In the genomic region with DNA sequence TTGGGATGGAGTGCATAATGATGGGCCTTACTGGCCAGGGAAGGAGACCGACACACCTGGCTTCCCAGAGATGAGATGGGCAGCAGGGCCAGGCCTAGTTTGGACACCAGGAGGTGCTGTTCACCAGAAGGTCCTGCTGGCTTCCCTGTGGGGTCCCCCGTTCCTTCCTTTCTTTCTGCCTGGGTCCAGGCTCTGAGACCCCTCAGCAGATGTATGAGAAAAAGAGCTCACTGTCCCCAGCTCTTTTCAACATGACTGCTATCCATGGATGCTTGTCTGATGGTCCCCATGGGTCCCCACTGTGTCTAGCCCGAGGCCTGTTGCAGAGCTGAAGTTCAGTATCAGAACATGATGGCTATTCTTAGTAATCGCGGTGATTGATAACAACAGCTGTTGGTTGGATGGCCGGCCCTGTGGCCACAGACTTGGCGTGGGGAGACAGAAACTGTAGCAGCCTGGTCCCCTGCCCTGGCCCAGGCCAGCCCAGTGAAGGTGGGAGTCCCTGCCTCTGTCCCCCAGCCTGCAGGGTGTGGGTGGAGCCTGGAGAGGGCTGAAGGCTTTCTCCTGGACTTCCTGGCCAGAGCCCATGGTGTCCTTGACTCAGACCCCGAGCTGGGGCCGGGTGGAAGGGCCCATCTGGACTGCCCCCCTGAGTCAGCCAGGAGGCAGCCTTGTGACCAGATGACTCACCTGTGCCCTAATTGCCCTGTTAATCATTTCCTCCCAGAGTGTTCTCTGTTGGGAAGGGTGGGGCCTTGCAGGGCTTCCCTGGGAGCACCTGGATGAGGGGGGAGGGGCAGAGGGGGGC, we compare ENCODE assay signal across 1 cellular context.
TF ChIP-seq lines count a peak whose summit lies in the region.

No MANE protein-coding gene starts in this region.

TF ChIP-seq in HepG2, 621 proteins besides CTCF, POLR2A, EP300 and RAD21 (continued from another document and continues in another):
- TF ChIP-seq GRHL1 (CRISPR knock-in tag; conservative IDR thresholded peaks at IDR 0.05) (no peak), ZNF557 (CRISPR knock-in tag; IDR thresholded peaks at IDR 0.05) (no peak), ZNF768 (CRISPR knock-in tag; IDR thresholded peaks at IDR 0.05) (0 out of 2 replicates have a peak, but pooled peaks have one; percentile 12), MTA3 (CRISPR knock-in tag; IDR thresholded peaks at IDR 0.05) (no peak), TGIF2 (CRISPR knock-in tag; IDR thresholded peaks at IDR 0.05) (no peak), TBL1XR1 (IDR thresholded peaks at IDR 0.05; ENCODE audit: borderline replicate concordance, low read length, partially characterized antibody) (no peak), KLF13 (CRISPR knock-in tag; IDR thresholded peaks at IDR 0.05) (no peak), NR2F1 (CRISPR knock-in tag; IDR thresholded peaks at IDR 0.05) (peak in 1 of 2 experiments; percentile 15; a peak in 3 of 4 replicates), FOXP4 (CRISPR knock-in tag; IDR thresholded peaks at IDR 0.05) (peak; percentile 45; the same call in 1 of the 2 replicates), IKZF1 (IDR thresholded peaks at IDR 0.05) (no peak), TCF7L2 (IDR thresholded peaks at IDR 0.05; ENCODE audit: low read depth, low read length) (no peak), HNRNPL (IDR thresholded peaks at IDR 0.05; ENCODE audit: low read depth, low read length) (no peak), KLF6 (CRISPR knock-in tag; IDR thresholded peaks at IDR 0.05) (no peak), RAD51 (IDR thresholded peaks at IDR 0.05; ENCODE audit: borderline replicate concordance) (no peak), POLR2AphosphoS5 (IDR thresholded peaks at IDR 0.05; ENCODE audit: low read depth, low read length) (peak; percentile 27; the same call in 1 of the 2 replicates), ZNF24 (IDR thresholded peaks at IDR 0.05) (0 out of 2 replicates have a peak, but pooled peaks have one; percentile 28), ZNF589 (CRISPR knock-in tag; conservative IDR thresholded peaks at IDR 0.05) (peak; percentile 66; the same call in 1 of the 2 replicates), SPEN (CRISPR knock-in tag; IDR thresholded peaks at IDR 0.05; ENCODE audit: low read depth) (no peak; the same call in 1 of the 2 replicates), ZNF816 (CRISPR knock-in tag; IDR thresholded peaks at IDR 0.05; ENCODE audit: borderline replicate concordance) (no peak; the same call in 1 of the 2 replicates), ZNF776 (CRISPR knock-in tag; IDR thresholded peaks at IDR 0.05) (peak; percentile 83; the same call in 1 of the 2 replicates), ETV6 (CRISPR knock-in tag; conservative IDR thresholded peaks at IDR 0.05) (no peak), FOSL1 (CRISPR knock-in tag; IDR thresholded peaks at IDR 0.05; ENCODE audit: borderline replicate concordance) (peak; percentile 97), PPARG (CRISPR knock-in tag; conservative IDR thresholded peaks at IDR 0.05) (peak; percentile 95), ZFP37 (CRISPR knock-in tag; IDR thresholded peaks at IDR 0.05; ENCODE audit: borderline replicate concordance) (no peak), ZNF253 (CRISPR knock-in tag; IDR thresholded peaks at IDR 0.05; ENCODE audit: borderline replicate concordance) (no peak), ZNF83 (CRISPR knock-in tag; IDR thresholded peaks at IDR 0.05; ENCODE audit: borderline replicate concordance) (0 out of 2 replicates have a peak, but pooled peaks have one; percentile 17), ZNF331 (CRISPR knock-in tag; IDR thresholded peaks at IDR 0.05) (peak; percentile 34), SP4 (CRISPR knock-in tag; IDR thresholded peaks at IDR 0.05) (no peak), SATB2 (CRISPR knock-in tag; IDR thresholded peaks at IDR 0.05) (0 out of 2 replicates have a peak, but pooled peaks have one; percentile 1), STAT5B (CRISPR knock-in tag; IDR thresholded peaks at IDR 0.05) (no peak), CBX5 (CRISPR knock-in tag; IDR thresholded peaks at IDR 0.05; ENCODE audit: borderline replicate concordance) (no peak), FOXO1 (CRISPR knock-in tag; IDR thresholded peaks at IDR 0.05) (no peak; the same call in 1 of the 2 replicates), ZNF496 (CRISPR knock-in tag; IDR thresholded peaks at IDR 0.05; ENCODE audit: insufficient replicate concordance) (no peak), HDAC2 (CRISPR knock-in tag; IDR thresholded peaks at IDR 0.05) (0 out of 2 replicates have a peak, but pooled peaks have one; percentile 35), FOXK1 (CRISPR knock-in tag; IDR thresholded peaks at IDR 0.05; ENCODE audit: borderline replicate concordance, low read depth) (0 out of 2 replicates have a peak, but pooled peaks have one; percentile 19), ZNF891 (CRISPR knock-in tag; IDR thresholded peaks at IDR 0.05) (no peak; the same call in 1 of the 2 replicates), ZNF44 (CRISPR knock-in tag; IDR thresholded peaks at IDR 0.05) (no peak), ZNF597 (CRISPR knock-in tag; IDR thresholded peaks at IDR 0.05) (no peak), XRCC5 (optimal IDR thresholded peaks at IDR 0.05; ENCODE audit: low read length) (peak; percentile 84), ELF1 (CRISPR knock-in tag; IDR thresholded peaks at IDR 0.05) (peak; percentile 79), RBFOX2 (IDR thresholded peaks at IDR 0.05; ENCODE audit: low read depth, low read length) (peak; percentile 45; the same call in 1 of the 2 replicates), SAFB2 (CRISPR knock-in tag; IDR thresholded peaks at IDR 0.05; ENCODE audit: borderline replicate concordance, low read depth) (no peak)
- TF ChIP-seq, protein P1, sequence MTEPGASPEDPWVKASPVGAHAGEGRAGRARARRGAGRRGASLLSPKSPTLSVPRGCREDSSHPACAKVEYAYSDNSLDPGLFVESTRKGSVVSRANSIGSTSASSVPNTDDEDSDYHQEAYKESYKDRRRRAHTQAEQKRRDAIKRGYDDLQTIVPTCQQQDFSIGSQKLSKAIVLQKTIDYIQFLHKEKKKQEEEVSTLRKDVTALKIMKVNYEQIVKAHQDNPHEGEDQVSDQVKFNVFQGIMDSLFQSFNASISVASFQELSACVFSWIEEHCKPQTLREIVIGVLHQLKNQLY (CRISPR knock-in tag; IDR thresholded peaks at IDR 0.05) = peak; percentile 96
- TF ChIP-seq, protein P2, sequence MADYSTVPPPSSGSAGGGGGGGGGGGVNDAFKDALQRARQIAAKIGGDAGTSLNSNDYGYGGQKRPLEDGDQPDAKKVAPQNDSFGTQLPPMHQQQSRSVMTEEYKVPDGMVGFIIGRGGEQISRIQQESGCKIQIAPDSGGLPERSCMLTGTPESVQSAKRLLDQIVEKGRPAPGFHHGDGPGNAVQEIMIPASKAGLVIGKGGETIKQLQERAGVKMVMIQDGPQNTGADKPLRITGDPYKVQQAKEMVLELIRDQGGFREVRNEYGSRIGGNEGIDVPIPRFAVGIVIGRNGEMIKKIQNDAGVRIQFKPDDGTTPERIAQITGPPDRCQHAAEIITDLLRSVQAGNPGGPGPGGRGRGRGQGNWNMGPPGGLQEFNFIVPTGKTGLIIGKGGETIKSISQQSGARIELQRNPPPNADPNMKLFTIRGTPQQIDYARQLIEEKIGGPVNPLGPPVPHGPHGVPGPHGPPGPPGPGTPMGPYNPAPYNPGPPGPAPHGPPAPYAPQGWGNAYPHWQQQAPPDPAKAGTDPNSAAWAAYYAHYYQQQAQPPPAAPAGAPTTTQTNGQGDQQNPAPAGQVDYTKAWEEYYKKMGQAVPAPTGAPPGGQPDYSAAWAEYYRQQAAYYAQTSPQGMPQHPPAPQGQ (CRISPR knock-in tag; IDR thresholded peaks at IDR 0.05; ENCODE audit: borderline replicate concordance) = no peak
- TF ChIP-seq, protein P3, sequence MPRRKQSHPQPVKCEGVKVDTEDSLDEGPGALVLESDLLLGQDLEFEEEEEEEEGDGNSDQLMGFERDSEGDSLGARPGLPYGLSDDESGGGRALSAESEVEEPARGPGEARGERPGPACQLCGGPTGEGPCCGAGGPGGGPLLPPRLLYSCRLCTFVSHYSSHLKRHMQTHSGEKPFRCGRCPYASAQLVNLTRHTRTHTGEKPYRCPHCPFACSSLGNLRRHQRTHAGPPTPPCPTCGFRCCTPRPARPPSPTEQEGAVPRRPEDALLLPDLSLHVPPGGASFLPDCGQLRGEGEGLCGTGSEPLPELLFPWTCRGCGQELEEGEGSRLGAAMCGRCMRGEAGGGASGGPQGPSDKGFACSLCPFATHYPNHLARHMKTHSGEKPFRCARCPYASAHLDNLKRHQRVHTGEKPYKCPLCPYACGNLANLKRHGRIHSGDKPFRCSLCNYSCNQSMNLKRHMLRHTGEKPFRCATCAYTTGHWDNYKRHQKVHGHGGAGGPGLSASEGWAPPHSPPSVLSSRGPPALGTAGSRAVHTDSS (CRISPR knock-in tag; conservative IDR thresholded peaks at IDR 0.05) = no peak; the same call in 1 of the 2 replicates
- TF ChIP-seq, protein P4, sequence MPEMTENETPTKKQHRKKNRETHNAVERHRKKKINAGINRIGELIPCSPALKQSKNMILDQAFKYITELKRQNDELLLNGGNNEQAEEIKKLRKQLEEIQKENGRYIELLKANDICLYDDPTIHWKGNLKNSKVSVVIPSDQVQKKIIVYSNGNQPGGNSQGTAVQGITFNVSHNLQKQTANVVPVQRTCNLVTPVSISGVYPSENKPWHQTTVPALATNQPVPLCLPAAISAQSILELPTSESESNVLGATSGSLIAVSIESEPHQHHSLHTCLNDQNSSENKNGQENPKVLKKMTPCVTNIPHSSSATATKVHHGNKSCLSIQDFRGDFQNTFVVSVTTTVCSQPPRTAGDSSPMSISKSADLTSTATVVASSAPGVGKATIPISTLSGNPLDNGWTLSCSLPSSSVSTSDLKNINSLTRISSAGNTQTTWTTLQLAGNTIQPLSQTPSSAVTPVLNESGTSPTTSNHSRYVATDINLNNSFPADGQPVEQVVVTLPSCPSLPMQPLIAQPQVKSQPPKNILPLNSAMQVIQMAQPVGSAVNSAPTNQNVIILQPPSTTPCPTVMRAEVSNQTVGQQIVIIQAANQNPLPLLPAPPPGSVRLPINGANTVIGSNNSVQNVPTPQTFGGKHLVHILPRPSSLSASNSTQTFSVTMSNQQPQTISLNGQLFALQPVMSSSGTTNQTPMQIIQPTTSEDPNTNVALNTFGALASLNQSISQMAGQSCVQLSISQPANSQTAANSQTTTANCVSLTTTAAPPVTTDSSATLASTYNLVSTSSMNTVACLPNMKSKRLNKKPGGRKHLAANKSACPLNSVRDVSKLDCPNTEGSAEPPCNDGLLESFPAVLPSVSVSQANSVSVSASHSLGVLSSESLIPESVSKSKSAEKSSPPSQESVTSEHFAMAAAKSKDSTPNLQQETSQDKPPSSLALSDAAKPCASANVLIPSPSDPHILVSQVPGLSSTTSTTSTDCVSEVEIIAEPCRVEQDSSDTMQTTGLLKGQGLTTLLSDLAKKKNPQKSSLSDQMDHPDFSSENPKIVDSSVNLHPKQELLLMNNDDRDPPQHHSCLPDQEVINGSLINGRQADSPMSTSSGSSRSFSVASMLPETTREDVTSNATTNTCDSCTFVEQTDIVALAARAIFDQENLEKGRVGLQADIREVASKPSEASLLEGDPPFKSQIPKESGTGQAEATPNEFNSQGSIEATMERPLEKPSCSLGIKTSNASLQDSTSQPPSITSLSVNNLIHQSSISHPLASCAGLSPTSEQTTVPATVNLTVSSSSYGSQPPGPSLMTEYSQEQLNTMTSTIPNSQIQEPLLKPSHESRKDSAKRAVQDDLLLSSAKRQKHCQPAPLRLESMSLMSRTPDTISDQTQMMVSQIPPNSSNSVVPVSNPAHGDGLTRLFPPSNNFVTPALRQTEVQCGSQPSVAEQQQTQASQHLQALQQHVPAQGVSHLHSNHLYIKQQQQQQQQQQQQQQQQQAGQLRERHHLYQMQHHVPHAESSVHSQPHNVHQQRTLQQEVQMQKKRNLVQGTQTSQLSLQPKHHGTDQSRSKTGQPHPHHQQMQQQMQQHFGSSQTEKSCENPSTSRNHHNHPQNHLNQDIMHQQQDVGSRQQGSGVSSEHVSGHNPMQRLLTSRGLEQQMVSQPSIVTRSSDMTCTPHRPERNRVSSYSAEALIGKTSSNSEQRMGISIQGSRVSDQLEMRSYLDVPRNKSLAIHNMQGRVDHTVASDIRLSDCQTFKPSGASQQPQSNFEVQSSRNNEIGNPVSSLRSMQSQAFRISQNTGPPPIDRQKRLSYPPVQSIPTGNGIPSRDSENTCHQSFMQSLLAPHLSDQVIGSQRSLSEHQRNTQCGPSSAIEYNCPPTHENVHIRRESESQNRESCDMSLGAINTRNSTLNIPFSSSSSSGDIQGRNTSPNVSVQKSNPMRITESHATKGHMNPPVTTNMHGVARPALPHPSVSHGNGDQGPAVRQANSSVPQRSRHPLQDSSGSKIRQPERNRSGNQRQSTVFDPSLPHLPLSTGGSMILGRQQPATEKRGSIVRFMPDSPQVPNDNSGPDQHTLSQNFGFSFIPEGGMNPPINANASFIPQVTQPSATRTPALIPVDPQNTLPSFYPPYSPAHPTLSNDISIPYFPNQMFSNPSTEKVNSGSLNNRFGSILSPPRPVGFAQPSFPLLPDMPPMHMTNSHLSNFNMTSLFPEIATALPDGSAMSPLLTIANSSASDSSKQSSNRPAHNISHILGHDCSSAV (CRISPR knock-in tag; IDR thresholded peaks at IDR 0.05; ENCODE audit: borderline replicate concordance) = no peak
